23 cellular contexts compared by ENCODE assay signal in the genomic region with DNA sequence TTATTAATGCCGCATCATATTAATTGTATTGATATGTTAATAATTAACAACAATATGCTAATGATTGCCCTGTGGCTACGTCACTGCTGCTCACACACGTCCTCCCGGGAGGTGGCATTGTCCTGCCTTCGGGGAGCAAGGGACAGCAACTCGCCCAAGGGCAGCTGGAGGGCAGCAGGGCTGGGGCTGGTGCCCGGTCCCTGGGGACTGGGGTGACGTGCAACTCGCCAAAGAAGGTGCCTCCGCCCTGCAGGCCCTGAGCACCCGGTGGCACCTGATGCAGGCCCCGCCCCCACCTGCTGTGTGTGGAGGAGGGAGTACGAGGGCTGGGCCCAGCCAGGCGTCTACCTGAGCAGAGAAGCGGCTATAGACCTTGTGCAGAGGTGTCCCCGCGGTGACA.
A peak's percentile ranks its signal among the peaks of the same experiment; 100 is the strongest.
DNase-seq lines count a peak whose midpoint lies in the region; ATAC-seq, FAIRE-seq and TF ChIP-seq lines count a peak whose summit lies in the region.
"Had no signal": no experiment of that assay in that cellular context is flagged by ENCODE, and none has a peak within 500 bp of the region (broad histone marks: within the 10 kb centered on the region; RNA-seq: fewer than 3 reads in every experiment).

No MANE protein-coding gene starts in this region.

- 26 to 27% methylated on average over 17 of the region's 17 CpGs for WGBS in heart right ventricle, 2 donors
- 6 to 29% (median 14%) methylated on average over 17 of the region's 17 CpGs for WGBS in small intestine, 3 donors
- no CpG with 5 or more reads among the region's 17 CpGs for WGBS in trophoblast cell (ENCODE audit: extremely low coverage, insufficient coverage, insufficient read length)

- H2BK120ac ChIP-seq in trophoblast cell (ENCODE audit: insufficient read depth, low read length, poor library complexity): no peak overlapping the region

- H3K9me3 ChIP-seq in heart right ventricle: no peaks in the 10 kb centered on the region
- no peaks in the 10 kb centered on the region for H3K9me3 ChIP-seq in small intestine (ENCODE audit: control insufficient read depth, low read depth)
- H3K9me3 ChIP-seq in trophoblast cell (ENCODE audit: insufficient read depth, low read depth, low read length): peaks cover under 1% of the 10 kb centered on the region
- H3K9me3 ChIP-seq: suprapubic skin, uterus had no signal

- no peak overlapping the region for H4K91ac ChIP-seq in trophoblast cell (ENCODE audit: low read depth, low read length)

- no peak overlapping the region for H3K14ac ChIP-seq in trophoblast cell (ENCODE audit: low read length)

- H3K4me2 ChIP-seq in trophoblast cell (ENCODE audit: low read length): no peak overlapping the region
- H3K4me2 ChIP-seq: smooth muscle cell had no signal

- H3K9ac ChIP-seq in trophoblast cell (ENCODE audit: low read length): no peak overlapping the region

- no peaks in the 10 kb centered on the region for H3K79me1 ChIP-seq in trophoblast cell (ENCODE audit: low read length)

- H3K18ac ChIP-seq in trophoblast cell (ENCODE audit: low read length): no peak overlapping the region

- FAIRE-seq in small intestine (lab: Jason Lieb, UNC): no peak
- FAIRE-seq: GM12892 had no signal

- H3K36me3 ChIP-seq in heart right ventricle (no peaks in the 10 kb centered on the region), small intestine (ENCODE audit: control insufficient read depth in 2 of 2, insufficient read depth in 2 of 2, low read length in 2 of 2) (no peaks in the 10 kb centered on the region), trophoblast cell (ENCODE audit: control insufficient read depth in 1 of 2, insufficient read depth in 2 of 2, low read length in 2 of 2) (no peaks in the 10 kb centered on the region)
- H3K36me3 ChIP-seq: suprapubic skin, uterus had no signal

- no peak overlapping the region for H3K4ac ChIP-seq in trophoblast cell (ENCODE audit: low read depth, low read length)

- no peak overlapping the region for H2BK12ac ChIP-seq in trophoblast cell (ENCODE audit: low read length)

- no peak overlapping the region for H2AFZ ChIP-seq in trophoblast cell (ENCODE audit: insufficient read depth, low read length, poor library complexity)

- H2AK5ac ChIP-seq in trophoblast cell (ENCODE audit: low read length): no peak overlapping the region

- H3K79me2 ChIP-seq in trophoblast cell (ENCODE audit: control insufficient read depth, insufficient read depth, low read length, poor library complexity): no peaks in the 10 kb centered on the region

- no peak overlapping the region for H2BK5ac ChIP-seq in trophoblast cell (ENCODE audit: low read depth, low read length, poor library complexity)

- H4K8ac ChIP-seq in trophoblast cell (ENCODE audit: low read depth, low read length): no peak overlapping the region

- no peak overlapping the region for H4K12ac ChIP-seq in trophoblast cell (ENCODE audit: low read depth, low read length)

- DNase-seq in NCI-H748 (lab: John Stamatoyannopoulos, UW; ENCODE audit: unreplicated experiment) (peak; percentile 9), NCI-H748 treated with DMSO at 0.1 percent for 48 hours (lab: John Stamatoyannopoulos, UW) (no peak), NCI-H345 treated with DMSO at 0.1 percent for 48 hours (lab: John Stamatoyannopoulos, UW; ENCODE audit: unreplicated experiment) (peak; percentile 9), heart right ventricle (peak in 1 of 2 donors; percentile 50), small intestine (peak; percentile 85), NCI-H446 treated with DMSO at 0.1 percent for 48 hours (lab: John Stamatoyannopoulos, UW) (no peak), trophoblast cell (no peak)
- no peak for DNase-seq in activated CD4-positive, CD25-positive, alpha-beta regulatory T cell treated with anti-CD3 and anti-CD28 coated beads, Interleukin-2, amount 50 U/mL, for 72 hours
- DNase-seq: activated CD4-positive, alpha-beta memory T cell treated with anti-CD3 and anti-CD28 coated beads, Interleukin-2, amount 10 ng/mL, durations not matched to agents 7 days and 5 days; activated effector memory CD4-positive, alpha-beta T cell treated with anti-CD3 and anti-CD28 coated beads, Interleukin-2, amount 50 U/mL, for 16 hours; activated T-cell treated with anti-CD3 and anti-CD28 coated beads for 4 hours; COR-L47; glutamatergic neuron; NCI-H1048; NCI-H2081 treated with DMSO at 0.1 percent for 48 hours; NCI-H82; SIG-M5; stimulated activated CD4-positive, alpha-beta T cell treated with anti-CD3 and anti-CD28 coated beads, Interleukin-2, amount 100 ng/mL, for 48 hours; uterus had no signal

- H3K4me1 ChIP-seq in heart right ventricle (peaks cover 0 to 47% (median 4%) of the 10 kb centered on the region in 9 donors), small intestine (ENCODE audit: control insufficient read depth in 2 of 2, insufficient read depth in 1 of 2, low read depth in 1 of 2, low read length in 1 of 2) (no peaks in the 10 kb centered on the region), trophoblast cell (ENCODE audit: control insufficient read depth in 1 of 2, insufficient read depth in 2 of 2, low read length in 2 of 2) (no peaks in the 10 kb centered on the region)
- H3K4me1 ChIP-seq: uterus had no signal

- H3K23ac ChIP-seq in trophoblast cell (ENCODE audit: low read length): no peak overlapping the region

- H3K27ac ChIP-seq in heart right ventricle (no peak overlapping the region), small intestine (ENCODE audit: low read depth in 1 of 2, low read length in 1 of 2) (peak overlapping the region in 1 of 2 donors; percentile 33), trophoblast cell (ENCODE audit: low read depth, low read length) (no peak overlapping the region)
- H3K27ac ChIP-seq: suprapubic skin, uterus had no signal

- intact Hi-C loops in heart right ventricle (cut with DNase I): loop anchor here in 2 of 10 donors (10.0 kb wide), 2 partner anchors 63 to 153 kb away; partner anchors contain the start of gene RBBP8NL (in 1 of the 2)

- H3K4me3 ChIP-seq in heart right ventricle (no peak overlapping the region), small intestine (ENCODE audit: low read depth in 1 of 2, low read length in 2 of 2) (no peak overlapping the region), trophoblast cell (ENCODE audit: low read depth, low read length) (no peak overlapping the region)
- H3K4me3 ChIP-seq: smooth muscle cell, suprapubic skin, uterus had no signal

- TF ChIP-seq CTCF in heart right ventricle (IDR thresholded peaks at IDR 0.05): no peak

- peak; percentile 18 to 60 (median 45) for ATAC-seq in heart right ventricle
- ATAC-seq: stimulated activated memory B cell treated with anti-CD40 and anti-IgM and Interleukin-4, amounts not matched to agents 10 μg/mL and 1 μg/mL and 100 μg/mL, for 72 hours had no signal

- H3K27me3 ChIP-seq in heart right ventricle (peaks cover 0 to 75% (median 60%) of the 10 kb centered on the region in 7 donors), small intestine (ENCODE audit: control insufficient read depth in 2 of 2, insufficient read depth in 2 of 2, low read length in 2 of 2) (peaks cover 5 to 11% of the 10 kb centered on the region in 2 donors), trophoblast cell (ENCODE audit: insufficient read depth, low read length) (no peaks in the 10 kb centered on the region)

Comparison
In these comparisons a context has a peak if more than half of its experiments do, and no peak if none do; other contexts are left out.
1. DNase-seq: peak in NCI-H748 (single experiment), NCI-H345 treated with DMSO at 0.1 percent for 48 hours (single experiment) and small intestine (single experiment); none in NCI-H748 treated with DMSO at 0.1 percent for 48 hours (single experiment), NCI-H446 treated with DMSO at 0.1 percent for 48 hours (single experiment), trophoblast cell (0 of 2) and activated CD4-positive, CD25-positive, alpha-beta regulatory T cell treated with anti-CD3 and anti-CD28 coated beads, Interleukin-2, amount 50 U/mL, for 72 hours (single experiment).